1 cellular context compared by ENCODE assay signal in the genomic region with DNA sequence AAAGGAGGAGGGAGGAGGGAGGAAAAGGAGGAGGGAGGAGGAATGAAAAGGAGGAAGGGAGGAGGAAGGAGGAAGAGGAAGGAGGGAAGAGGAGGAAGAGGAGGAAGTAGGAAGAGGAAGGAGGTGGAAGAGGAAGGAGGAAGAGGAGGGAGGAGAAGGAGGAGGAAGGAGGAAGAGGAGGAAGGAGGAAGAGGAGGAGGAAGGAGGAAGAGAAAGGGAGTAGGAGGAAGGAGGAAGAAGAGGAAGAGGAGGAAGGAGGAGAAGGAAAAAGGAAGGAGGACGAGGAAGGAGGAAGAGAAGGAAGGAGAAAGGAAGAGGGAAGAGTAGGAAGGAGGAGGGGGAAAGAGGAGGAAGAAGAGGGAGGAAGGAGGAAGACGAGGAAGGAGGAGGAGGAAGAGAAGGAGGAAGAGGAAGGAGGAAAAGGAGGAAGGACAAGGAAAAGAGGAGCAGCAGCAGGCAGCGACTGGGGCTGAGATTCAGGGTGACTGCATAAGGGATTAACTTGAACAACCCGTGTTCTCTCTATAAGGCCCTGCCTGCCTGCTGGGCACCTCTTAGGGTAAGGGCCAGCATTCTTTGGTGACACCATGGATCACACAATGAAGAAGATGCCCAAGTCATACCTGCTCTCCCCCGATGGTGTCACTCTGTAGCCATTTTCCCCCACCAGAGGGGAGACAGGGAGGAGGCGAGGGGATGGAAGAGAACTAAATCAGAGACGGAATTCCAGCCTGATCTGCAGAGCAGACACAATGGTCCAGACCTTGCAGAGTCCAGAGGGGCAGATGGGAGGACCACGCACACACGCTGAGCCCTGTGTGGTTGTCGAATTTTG.
TF ChIP-seq lines count a peak whose summit lies in the region.

No MANE protein-coding gene starts in this region.

TF ChIP-seq in H1, 55 proteins besides CTCF, POLR2A, EP300 and RAD21:
- TF ChIP-seq USF2 (IDR thresholded peaks at IDR 0.05; ENCODE audit: low read length) (no peak), CBX5 (IDR thresholded peaks at IDR 0.05; ENCODE audit: low read depth, low read length) (no peak), BACH1 (IDR thresholded peaks at IDR 0.05; ENCODE audit: low read length) (no peak), TEAD4 (IDR thresholded peaks at IDR 0.05; ENCODE audit: low read depth, low read length) (no peak), ASH2L (IDR thresholded peaks at IDR 0.05; ENCODE audit: low read length) (no peak), CBX8 (IDR thresholded peaks at IDR 0.05; ENCODE audit: borderline replicate concordance, low read depth, low read length) (no peak), SIX5 (IDR thresholded peaks at IDR 0.05; ENCODE audit: low read depth, low read length) (no peak), ATF3 (IDR thresholded peaks at IDR 0.05; ENCODE audit: insufficient read depth, low read depth, low read length) (no peak), SIN3A (conservative IDR thresholded peaks at IDR 0.05 in 1 of 2, IDR thresholded peaks at IDR 0.05 in 1 of 2; ENCODE audit: low read depth in 1 of 2, low read length in 2 of 2) (no peak), KDM5A (IDR thresholded peaks at IDR 0.05; ENCODE audit: low read length) (no peak)
